ENCODE assay signal across 7 cellular contexts in genomic region chr7:141654551-141654950, GRCh38. TPM values are rescaled to one million over a fixed set of nuclear protein-coding genes. Genes with fewer than 3 reads are reported as not detected.
A peak's percentile ranks its signal among the peaks of the same experiment; 100 is the strongest.
DNase-seq lines count a peak whose midpoint lies in the region; ATAC-seq and TF ChIP-seq lines count a peak whose summit lies in the region.

No MANE protein-coding gene starts in this region.

- H3K79me2 ChIP-seq in SU-DHL-6 (ENCODE audit: insufficient read depth, low read length) = no peaks in the 10 kb centered on the region
- H3K79me2 ChIP-seq in hepatocyte = no peaks in the 10 kb centered on the region

- no peak overlapping the region for H3K4me3 ChIP-seq in SU-DHL-6 (ENCODE audit: insufficient read depth, low read length, poor library complexity, severe bottlenecking)
- no peak overlapping the region for H3K4me3 ChIP-seq in astrocyte of the cerebellum (ENCODE audit: low read depth, low read length)
- no peak overlapping the region for H3K4me3 ChIP-seq in hepatocyte

- ATAC-seq in HG02763 (IDR thresholded peaks at IDR 0.05; ENCODE audit: unreplicated experiment) = peak; percentile 68

- H3K27ac ChIP-seq in SU-DHL-6 (ENCODE audit: low read depth, low read length) (no peak overlapping the region), hepatocyte (no peak overlapping the region)

- TF ChIP-seq CTCF in GM13977 (IDR thresholded peaks at IDR 0.05; ENCODE audit: extremely low read depth, insufficient read depth, missing control alignments) = peak; percentile 84
- TF ChIP-seq CTCF in SU-DHL-6 (IDR thresholded peaks at IDR 0.05; ENCODE audit: insufficient read depth, low read length, poor library complexity, severe bottlenecking) = peak; percentile 43
- TF ChIP-seq CTCF in astrocyte of the cerebellum (IDR thresholded peaks at IDR 0.05; ENCODE audit: low read depth, low read length, missing control alignments) = peak; percentile 80
- TF ChIP-seq CTCF in hepatocyte (IDR thresholded peaks at IDR 0.05; ENCODE audit: poor library complexity) = peak; percentile 68

- no peaks in the 10 kb centered on the region for H3K27me3 ChIP-seq in SU-DHL-6 (ENCODE audit: low read length)
- no peaks in the 10 kb centered on the region for H3K27me3 ChIP-seq in hepatocyte

- peaks cover 4% of the 10 kb centered on the region for H3K4me1 ChIP-seq in hepatocyte (ENCODE audit: insufficient read depth)

- H3K9me2 ChIP-seq in SU-DHL-6 (replicated peaks; ENCODE audit: insufficient read depth, low read length) = no peaks in the 10 kb centered on the region
- H3K9me2 ChIP-seq in hepatocyte (replicated peaks; ENCODE audit: insufficient read depth) = no peaks in the 10 kb centered on the region

- no peaks in the 10 kb centered on the region for H3K9me3 ChIP-seq in SU-DHL-6 (ENCODE audit: insufficient read depth, low read length)
- H3K9me3 ChIP-seq in hepatocyte (ENCODE audit: low read depth) = no peaks in the 10 kb centered on the region

- no peak overlapping the region for H3K9ac ChIP-seq in SU-DHL-6 (ENCODE audit: low read length)

- H3K36me3 ChIP-seq in SU-DHL-6 (ENCODE audit: low read length) (no peaks in the 10 kb centered on the region), hepatocyte (replicated peaks; ENCODE audit: insufficient read depth, low read depth) (no peaks in the 10 kb centered on the region)

- DNase-seq in GM13977 (ENCODE audit: low spot score) = peak; percentile 68
- peak; percentile 22 to 95 (median 81) for DNase-seq in NCI-H1417 (lab: John Stamatoyannopoulos, UW)
- DNase-seq in astrocyte of the cerebellum (ENCODE audit: low read depth) = peak; percentile 67
- peak; percentile 79 for DNase-seq in hepatocyte (ENCODE audit: low spot score)
- peak; percentile 20 to 21 for DNase-seq in stimulated activated CD4-positive, alpha-beta T cell treated with anti-CD3 and anti-CD28 coated beads, Interleukin-12 subunit alpha, Interleukin-12 subunit beta, amount 100 ng/mL, for 24 hours (ENCODE audit: low read depth in 2 of 2)

- H3K4me2 ChIP-seq in SU-DHL-6 (ENCODE audit: low read depth, low read length, poor library complexity, severe bottlenecking) = no peak overlapping the region
- H3K4me2 ChIP-seq in hepatocyte = no peak overlapping the region

- 39% methylated on average over 3 of the region's 3 CpGs for WGBS in hepatocyte (ENCODE audit: low lambda C conversion rate, missing lambda C conversion rate)

- H4K20me1 ChIP-seq in SU-DHL-6 (ENCODE audit: low read depth, low read length) = no peaks in the 10 kb centered on the region
- H4K20me1 ChIP-seq in hepatocyte (ENCODE audit: insufficient read depth, poor library complexity, severe bottlenecking) = no peaks in the 10 kb centered on the region

- no peak overlapping the region for H2AFZ ChIP-seq in SU-DHL-6 (ENCODE audit: low read depth, low read length, severe bottlenecking)
- no peak overlapping the region for H2AFZ ChIP-seq in hepatocyte

- in situ Hi-C loops in GM13977 (cut with MboI; ENCODE audit: low pct_unique_long_range_greater_than_20kb, low sequenced_read_pairs, unreplicated experiment) (no loop called here), astrocyte of the cerebellum (cut with HindIII; ENCODE audit: low sequenced_read_pairs) (no loop called here)

- H3F3A ChIP-seq in SU-DHL-6 (ENCODE audit: insufficient read depth) = no peaks in the 10 kb centered on the region

RNA-seq across cellular contexts. Expression of gene DENND11, which starts 47.4 kb away (rescaled TPM):
- total RNA-seq in hepatocyte = 29.1 and 29.5 TPM in 2 replicates
- polyA plus RNA-seq in hepatocyte = 4.0 and 5.6 TPM in 2 replicates

RNA-seq across cellular contexts. Expression of gene WEE2, which starts 53.6 kb away (rescaled TPM):
- 3.6 and 3.7 TPM in 2 replicates for total RNA-seq in hepatocyte
- polyA plus RNA-seq in hepatocyte = 0.60 and 0.89 TPM in 2 replicates

Comparison
In these comparisons a context has a peak if more than half of its experiments do, and no peak if none do; other contexts are left out.
1. DNase-seq: peak in every context shown above with its lines; median percentile 81 in NCI-H1417; 79 in hepatocyte; 68 in GM13977; 67 in astrocyte of the cerebellum; 20 in stimulated activated CD4-positive, alpha-beta T cell treated with anti-CD3 and anti-CD28 coated beads, Interleukin-12 subunit alpha, Interleukin-12 subunit beta, amount 100 ng/mL, for 24 hours.